14 cellular contexts compared by ENCODE assay signal in genomic region chr22:36440429-36441002, GRCh38. TPM values are rescaled to one million over a fixed set of nuclear protein-coding genes. Genes with fewer than 3 reads are reported as not detected.
DNase-seq lines count a peak whose midpoint lies in the region; ATAC-seq, FAIRE-seq and TF ChIP-seq lines count a peak whose summit lies in the region.
"Had no signal": no experiment of that assay in that cellular context is flagged by ENCODE, and none has a peak within 500 bp of the region (broad histone marks: within the 10 kb centered on the region; RNA-seq: fewer than 3 reads in every experiment).

No MANE protein-coding gene starts in this region.

- CTCF ChIA-PET in mammary epithelial cell (lab: Charles Lee; ENCODE audit: low non-redundant PET) = no interaction called here

- H3K4me2 ChIP-seq in astrocyte (ENCODE audit: low read length) = peak overlapping the region; percentile 26
- H3K4me2 ChIP-seq in mammary epithelial cell (ENCODE audit: insufficient read depth, low read depth, low read length) = no peak overlapping the region

- H3K27me3 ChIP-seq in astrocyte (ENCODE audit: insufficient read depth, low read length) = no peaks in the 10 kb centered on the region
- no peaks in the 10 kb centered on the region for H3K27me3 ChIP-seq in thyroid gland
- no peaks in the 10 kb centered on the region for H3K27me3 ChIP-seq in mammary epithelial cell (ENCODE audit: insufficient read depth, low read length)

- H4K20me1 ChIP-seq in astrocyte (ENCODE audit: insufficient read depth, low read length) = no peaks in the 10 kb centered on the region
- no peaks in the 10 kb centered on the region for H4K20me1 ChIP-seq in mammary epithelial cell (ENCODE audit: insufficient read depth, low read length)

- peak overlapping the region; percentile 50 for H3K9ac ChIP-seq in astrocyte (ENCODE audit: low read length)
- no peak overlapping the region for H3K9ac ChIP-seq in mammary epithelial cell (ENCODE audit: insufficient read depth, low read length)

- H3K4me3 Mint-ChIP-seq in activated naive CD8-positive, alpha-beta T cell = no peak overlapping the region
- no peak overlapping the region for H3K4me3 Mint-ChIP-seq in activated naive CD8-positive, alpha-beta T cell treated with anti-CD3 and anti-CD28 coated beads for 36 hours
- H3K4me3 Mint-ChIP-seq in astrocyte (ENCODE audit: unreplicated experiment) = no peak overlapping the region
- no peak overlapping the region for H3K4me3 Mint-ChIP-seq in nephron
- H3K4me3 Mint-ChIP-seq: H9; naive thymus-derived CD8-positive, alpha-beta T cell had no signal

- dilution Hi-C loops in mammary epithelial cell (cut with HindIII; ENCODE audit: low sequenced_read_pairs) = loop anchor here (5.0 kb wide), 2 partner anchors 38 to 98 kb away; no protein-coding TSS in a partner anchor

- H3K9me3 Mint-ChIP-seq in activated naive CD8-positive, alpha-beta T cell (ENCODE audit: low read depth) = no peaks in the 10 kb centered on the region
- no peaks in the 10 kb centered on the region for H3K9me3 Mint-ChIP-seq in activated naive CD8-positive, alpha-beta T cell treated with anti-CD3 and anti-CD28 coated beads for 36 hours
- H3K9me3 Mint-ChIP-seq in astrocyte (ENCODE audit: unreplicated experiment) (peaks cover 2% of the 10 kb centered on the region), nephron (no peaks in the 10 kb centered on the region)
- H3K9me3 Mint-ChIP-seq: naive thymus-derived CD8-positive, alpha-beta T cell had no signal

- no peak for ATAC-seq in HG03342 (IDR thresholded peaks at IDR 0.05; ENCODE audit: unreplicated experiment)
- ATAC-seq: naive thymus-derived CD8-positive, alpha-beta T cell had no signal

- TF ChIP-seq CTCF in astrocyte (IDR thresholded peaks at IDR 0.05; ENCODE audit: insufficient read depth, low read depth, low read length) (no peak), nephron (IDR thresholded peaks at IDR 0.05; ENCODE audit: unreplicated experiment in 3 of 3) (no peak), thyroid gland (IDR thresholded peaks at IDR 0.05) (no peak), mammary epithelial cell (conservative IDR thresholded peaks at IDR 0.05 in 1 of 2, IDR thresholded peaks at IDR 0.05 in 1 of 2; ENCODE audit: extremely low read depth in 1 of 2, insufficient read depth in 1 of 2, low read depth in 1 of 2, low read length in 2 of 2) (no peak)

- H3K36me3 Mint-ChIP-seq in activated naive CD8-positive, alpha-beta T cell = no peaks in the 10 kb centered on the region
- H3K36me3 Mint-ChIP-seq in activated naive CD8-positive, alpha-beta T cell treated with anti-CD3 and anti-CD28 coated beads for 36 hours = no peaks in the 10 kb centered on the region
- no peaks in the 10 kb centered on the region for H3K36me3 Mint-ChIP-seq in astrocyte (ENCODE audit: low read depth, unreplicated experiment)
- H3K36me3 Mint-ChIP-seq in nephron (ENCODE audit: low read depth) = no peaks in the 10 kb centered on the region
- H3K36me3 Mint-ChIP-seq: naive thymus-derived CD8-positive, alpha-beta T cell had no signal

- intact Hi-C loops in thyroid gland (cut with DNase I) (no loop called here), mammary epithelial cell (cut with micrococcal nuclease) (no loop called here)

- peak overlapping the region; percentile 79 for H3K27ac ChIP-seq in astrocyte (ENCODE audit: low read depth, low read length)
- peak overlapping the region; percentile 10 to 43 (median 23) for H3K27ac ChIP-seq in thyroid gland
- H3K27ac ChIP-seq in mammary epithelial cell (ENCODE audit: insufficient read depth, low read depth, low read length) = no peak overlapping the region

- H3K79me2 ChIP-seq in astrocyte (ENCODE audit: insufficient read depth, low read length) = no peaks in the 10 kb centered on the region
- H3K79me2 ChIP-seq in mammary epithelial cell (ENCODE audit: insufficient read depth, low read length) = no peaks in the 10 kb centered on the region

- WGBS in thyroid gland, 2 donors = 84 to 87% methylated on average over 8 of the region's 8 CpGs
- 75% methylated on average over 8 of the region's 8 CpGs for WGBS in mammary epithelial cell (ENCODE audit: low coverage, missing lambda C conversion rate)

- H3K27ac Mint-ChIP-seq in activated naive CD8-positive, alpha-beta T cell = peak overlapping the region; percentile 11
- no peak overlapping the region for H3K27ac Mint-ChIP-seq in activated naive CD8-positive, alpha-beta T cell treated with anti-CD3 and anti-CD28 coated beads for 36 hours
- H3K27ac Mint-ChIP-seq in astrocyte (ENCODE audit: unreplicated experiment) = peak overlapping the region; percentile 86
- peak overlapping the region; percentile 93 to 96 (median 93) for H3K27ac Mint-ChIP-seq in nephron

- H3K9me3 ChIP-seq in astrocyte (ENCODE audit: insufficient read depth, low read depth, low read length) (no peaks in the 10 kb centered on the region), thyroid gland (no peaks in the 10 kb centered on the region), mammary epithelial cell (replicated peaks; ENCODE audit: insufficient read depth, low read length) (no peaks in the 10 kb centered on the region)

- DNase-seq in activated naive CD8-positive, alpha-beta T cell treated with anti-CD3 and anti-CD28 coated beads for 36 hours = no peak
- no peak for DNase-seq in astrocyte (ENCODE audit: low read depth)
- no peak for DNase-seq in thyroid gland
- DNase-seq in mammary epithelial cell = no peak
- no peak for DNase-seq in DMS79 (lab: John Stamatoyannopoulos, UW)
- DNase-seq: caudate nucleus; COR-L47; effector CD8-positive, alpha-beta T cell; H9; naive thymus-derived CD8-positive, alpha-beta T cell had no signal

- H3K36me3 ChIP-seq in astrocyte (ENCODE audit: insufficient read depth, low read length) (no peaks in the 10 kb centered on the region), thyroid gland (no peaks in the 10 kb centered on the region), mammary epithelial cell (ENCODE audit: insufficient read depth, low read length) (no peaks in the 10 kb centered on the region)

- H2AFZ ChIP-seq in astrocyte (ENCODE audit: low read depth, low read length) = peak overlapping the region; percentile 40
- H2AFZ ChIP-seq in mammary epithelial cell (ENCODE audit: low read depth, low read length) = no peak overlapping the region

- in situ Hi-C loops in mammary epithelial cell (cut with MboI; ENCODE audit: low sequenced_read_pairs in 2 of 2) = no loop called here

- peaks cover 45% of the 10 kb centered on the region for H3K4me1 Mint-ChIP-seq in activated naive CD8-positive, alpha-beta T cell (ENCODE audit: low read depth)
- peaks cover 31% of the 10 kb centered on the region for H3K4me1 Mint-ChIP-seq in activated naive CD8-positive, alpha-beta T cell treated with anti-CD3 and anti-CD28 coated beads for 36 hours
- H3K4me1 Mint-ChIP-seq in astrocyte (ENCODE audit: low read depth, unreplicated experiment) (peaks cover 48% of the 10 kb centered on the region), nephron (peaks cover 28% of the 10 kb centered on the region)

- no peaks in the 10 kb centered on the region for H3K27me3 Mint-ChIP-seq in activated naive CD8-positive, alpha-beta T cell
- no peaks in the 10 kb centered on the region for H3K27me3 Mint-ChIP-seq in activated naive CD8-positive, alpha-beta T cell treated with anti-CD3 and anti-CD28 coated beads for 36 hours
- H3K27me3 Mint-ChIP-seq in astrocyte (ENCODE audit: low read depth, unreplicated experiment) = no peaks in the 10 kb centered on the region
- no peaks in the 10 kb centered on the region for H3K27me3 Mint-ChIP-seq in nephron (ENCODE audit: low read depth)
- H3K27me3 Mint-ChIP-seq: naive thymus-derived CD8-positive, alpha-beta T cell had no signal

- TF ChIP-seq POLR2A in thyroid gland (IDR thresholded peaks at IDR 0.05) = no peak

- FAIRE-seq in astrocyte (lab: Jason Lieb, UNC) = peak; percentile 32
- FAIRE-seq: GM19239 had no signal

- H3K4me3 ChIP-seq in astrocyte (ENCODE audit: insufficient read depth, low read depth, low read length) = no peak overlapping the region
- H3K4me3 ChIP-seq in thyroid gland (replicated peaks in 1 of 3) = no peak overlapping the region
- H3K4me3 ChIP-seq in mammary epithelial cell (replicated peaks in 1 of 3; ENCODE audit: insufficient read depth in 1 of 3, low read depth in 2 of 3, low read length in 3 of 3) = no peak overlapping the region

- peaks cover 49% of the 10 kb centered on the region for H3K4me1 ChIP-seq in astrocyte (ENCODE audit: insufficient read depth, low read length)
- peaks cover 9 to 19% of the 10 kb centered on the region in 2 donors for H3K4me1 ChIP-seq in thyroid gland
- H3K4me1 ChIP-seq in mammary epithelial cell (ENCODE audit: insufficient read depth, low read length) = peaks cover 37% of the 10 kb centered on the region

- no TSS peak for BruUV-seq in mammary epithelial cell (replicated peaks; lab: Mats Ljungman, UMichigan)

RNA-seq across cellular contexts. Expression of gene TXN2, which starts 40.9 kb away (rescaled TPM):
- total RNA-seq in activated naive CD8-positive, alpha-beta T cell treated with anti-CD3 and anti-CD28 coated beads for 36 hours = 100 to 1,000 TPM; 112 to 113 TPM
- total RNA-seq in astrocyte (56.4 and 61.0 TPM in 2 replicates), thyroid gland (100 to 1,000 TPM in 1 of 4 donors, 10 to 100 TPM in 3; 56.7 to 115 (median 75.6) TPM), mammary epithelial cell (10 to 100 TPM; 34.7 to 56.9 TPM)
- 127 TPM for polyA plus RNA-seq in mammary epithelial cell
- polyA minus RNA-seq in mammary epithelial cell = 136 TPM

RNA-seq across cellular contexts. Expression of gene MYH9, which starts 52.7 kb away (rescaled TPM):
- total RNA-seq in activated naive CD8-positive, alpha-beta T cell treated with anti-CD3 and anti-CD28 coated beads for 36 hours = 100 to 1,000 TPM; 551 to 554 TPM
- total RNA-seq in astrocyte (2,278 and 2,469 TPM in 2 replicates), thyroid gland (100 to 1,000 TPM; 228 to 375 (median 275) TPM), mammary epithelial cell (1,000 to 10,000 TPM; 1,183 to 1,246 TPM)
- 295 TPM for polyA plus RNA-seq in mammary epithelial cell
- 996 TPM for polyA minus RNA-seq in mammary epithelial cell
